In genomic region chr7:139133335-139134139, GRCh38 we compare ENCODE assay signal across 8 cellular contexts. TPM values are rescaled to one million over a fixed set of nuclear protein-coding genes. Genes with fewer than 3 reads are reported as not detected.
DNase-seq lines count a peak whose midpoint lies in the region; ATAC-seq and TF ChIP-seq lines count a peak whose summit lies in the region.

No MANE protein-coding gene starts in this region.

- peaks cover 37% of the 10 kb centered on the region for H3K4me1 Mint-ChIP-seq in dendritic cell treated with granulocyte-macrophage colony-stimulating factor and Interleukin-4, amounts not matched to agents 40 ng/mL and 50 ng/mL, for 4 days (ENCODE audit: low read depth)

- H3K9me3 Mint-ChIP-seq in dendritic cell treated with granulocyte-macrophage colony-stimulating factor and Interleukin-4, amounts not matched to agents 40 ng/mL and 50 ng/mL, for 4 days = no peaks in the 10 kb centered on the region

- ATAC-seq in HG03442 (IDR thresholded peaks at IDR 0.05; ENCODE audit: unreplicated experiment) = peak; percentile 95
- ATAC-seq in left lung = peak; percentile 99

- no peaks in the 10 kb centered on the region for H3K27me3 ChIP-seq in BLaER1 treated with 17β-estradiol and CSF1 and Interleukin-3, amounts not matched to agents 10 nM and 100 nM
- no peaks in the 10 kb centered on the region for H3K27me3 ChIP-seq in left lung

- peak overlapping the region; percentile 56 to 74 (median 64) for H3K4me3 ChIP-seq in BLaER1 treated with 17β-estradiol and CSF1 and Interleukin-3, amounts not matched to agents 10 nM and 100 nM
- peak overlapping the region; percentile 56 for H3K4me3 ChIP-seq in left lung

- intact Hi-C loops in dendritic cell treated with granulocyte-macrophage colony-stimulating factor and Interleukin-4, amounts not matched to agents 40 ng/mL and 50 ng/mL, for 4 days (cut with micrococcal nuclease) = loop anchor here (1.0 to 2.0 kb wide), 2 partner anchors 24 to 97 kb away; partner anchors contain the start of genes UBN2 and ZC3HAV1
- intact Hi-C loops in left lung (cut with DNase I) = no loop called here

- H3K4me1 ChIP-seq in BLaER1 treated with 17β-estradiol and CSF1 and Interleukin-3, amounts not matched to agents 10 nM and 100 nM = peaks cover 16 to 53% (median 37%) of the 10 kb centered on the region in 10 experiments
- H3K4me1 ChIP-seq in left lung = peaks cover 5 to 27% of the 10 kb centered on the region in 2 donors

- TF ChIP-seq CTCF in left lung (IDR thresholded peaks at IDR 0.05) = no peak

- peak overlapping the region; percentile 81 to 96 (median 88) for H3K4me2 ChIP-seq in BLaER1 treated with 17β-estradiol and CSF1 and Interleukin-3, amounts not matched to agents 10 nM and 100 nM

- peaks cover 0 to 10% (median 0%) of the 10 kb centered on the region in 11 experiments; a peak in 3 of 22 replicates for H3K36me3 ChIP-seq in BLaER1 treated with 17β-estradiol and CSF1 and Interleukin-3, amounts not matched to agents 10 nM and 100 nM
- H3K36me3 ChIP-seq in left lung = no peaks in the 10 kb centered on the region

- no peaks in the 10 kb centered on the region for H3K9me3 ChIP-seq in BLaER1 treated with 17β-estradiol and CSF1 and Interleukin-3, amounts not matched to agents 10 nM and 100 nM (replicated peaks in 1 of 11)
- H3K9me3 ChIP-seq in left lung = no peaks in the 10 kb centered on the region

- no peaks in the 10 kb centered on the region for H4K20me1 ChIP-seq in BLaER1 treated with 17β-estradiol and CSF1 and Interleukin-3, amounts not matched to agents 10 nM and 100 nM

- peak overlapping the region; percentile 90 for H3K27ac Mint-ChIP-seq in dendritic cell treated with granulocyte-macrophage colony-stimulating factor and Interleukin-4, amounts not matched to agents 40 ng/mL and 50 ng/mL, for 4 days

- no peaks in the 10 kb centered on the region for H3K27me3 Mint-ChIP-seq in dendritic cell treated with granulocyte-macrophage colony-stimulating factor and Interleukin-4, amounts not matched to agents 40 ng/mL and 50 ng/mL, for 4 days

- H3K4me3 Mint-ChIP-seq in dendritic cell treated with granulocyte-macrophage colony-stimulating factor and Interleukin-4, amounts not matched to agents 40 ng/mL and 50 ng/mL, for 4 days = peak overlapping the region; percentile 77

- peak overlapping the region; percentile 23 to 93 (median 61); a peak in 18 of 22 replicates for H3K27ac ChIP-seq in BLaER1 treated with 17β-estradiol and CSF1 and Interleukin-3, amounts not matched to agents 10 nM and 100 nM
- H3K27ac ChIP-seq in left lung = peak overlapping the region; percentile 63 to 86

- no peaks in the 10 kb centered on the region for H3K36me3 Mint-ChIP-seq in dendritic cell treated with granulocyte-macrophage colony-stimulating factor and Interleukin-4, amounts not matched to agents 40 ng/mL and 50 ng/mL, for 4 days (ENCODE audit: low read depth)

- H3K9ac ChIP-seq in BLaER1 treated with 17β-estradiol and CSF1 and Interleukin-3, amounts not matched to agents 10 nM and 100 nM = peak overlapping the region; percentile 63 to 77 (median 75)

- DNase-seq in GM19240 (ENCODE audit: insufficient read length, low spot score) (peak; percentile 66), NCI-H526 (lab: John Stamatoyannopoulos, UW) (peak; percentile 80 to 96), left lung (peak; percentile 90 to 97)
- DNase-seq in activated CD4-positive, alpha-beta T cell treated with anti-CD3 and anti-CD28 coated beads, Interleukin-2, amount 50 U/mL, for 1 hour = peak; percentile 88
- DNase-seq in stimulated activated CD4-positive, alpha-beta T cell treated with anti-CD3 and anti-CD28 coated beads, Interleukin-2, amount 100 ng/mL, for 24 hours = peak; percentile 90

RNA-seq across cellular contexts. Expression of gene ZC3HAV1, which starts 24.0 kb away (rescaled TPM):
- 10 to 100 TPM; 35.5 to 45.5 TPM for total RNA-seq in left lung

Comparison
In these comparisons a context has a peak if more than half of its experiments do, and no peak if none do; other contexts are left out.
1. Peak in every context shown above with its lines: DNase-seq, ATAC-seq, H3K4me3 ChIP-seq and H3K27ac ChIP-seq.